Comparison of ENCODE assay signal across 10 cellular contexts in genomic region chr1:198902616-198903140, GRCh38.
DNase-seq lines count a peak whose midpoint lies in the region; ATAC-seq and TF ChIP-seq lines count a peak whose summit lies in the region.
"Had no signal": no experiment of that assay in that cellular context is flagged by ENCODE, and none has a peak within 500 bp of the region (broad histone marks: within the 10 kb centered on the region; RNA-seq: fewer than 3 reads in every experiment).

No MANE protein-coding gene starts in this region.

- intact Hi-C loops in prostate gland (cut with DNase I): no loop called here

- no peak for TF ChIP-seq CTCF in foreskin keratinocyte (conservative IDR thresholded peaks at IDR 0.05)
- TF ChIP-seq CTCF in prostate gland (IDR thresholded peaks at IDR 0.05): no peak

- peaks cover 16% of the 10 kb centered on the region for H3K4me1 ChIP-seq in HUES48 (ENCODE audit: control insufficient read depth, insufficient read depth, low read length)
- H3K4me1 ChIP-seq in foreskin keratinocyte: peaks cover 47% of the 10 kb centered on the region
- no peaks in the 10 kb centered on the region for H3K4me1 ChIP-seq in prostate gland (replicated peaks)
- H3K4me1 ChIP-seq: right atrium auricular region had no signal

- H3K4me3 ChIP-seq in HUES48 (ENCODE audit: low read depth, low read length) (no peak overlapping the region), prostate gland (no peak overlapping the region)
- H3K4me3 ChIP-seq: right atrium auricular region had no signal

- peak overlapping the region; percentile 20; the same call in 1 of the 2 replicates for H3K9ac ChIP-seq in HUES48 (ENCODE audit: low read depth, low read length)

- H3K27me3 ChIP-seq in HUES48 (ENCODE audit: control insufficient read depth, insufficient read depth, low read length) (no peaks in the 10 kb centered on the region), foreskin keratinocyte (no peaks in the 10 kb centered on the region), prostate gland (replicated peaks; ENCODE audit: insufficient read depth) (no peaks in the 10 kb centered on the region)
- H3K27me3 ChIP-seq: right atrium auricular region had no signal

- peak; percentile 65 for ATAC-seq in foreskin keratinocyte
- ATAC-seq in HG02852 (IDR thresholded peaks at IDR 0.05; ENCODE audit: unreplicated experiment): no peak
- no peak for ATAC-seq in GM21786 (IDR thresholded peaks at IDR 0.05; ENCODE audit: unreplicated experiment)

- H3K36me3 ChIP-seq in HUES48 (ENCODE audit: control insufficient read depth, insufficient read depth, low read length) (no peaks in the 10 kb centered on the region), prostate gland (no peaks in the 10 kb centered on the region)
- H3K36me3 ChIP-seq: right atrium auricular region had no signal

- DNase-seq in NCI-H69 (lab: John Stamatoyannopoulos, UW): peak; percentile 66
- DNase-seq in foreskin keratinocyte: peak in 1 of 2 donors; percentile 51
- peak; percentile 4 for DNase-seq in prostate gland (ENCODE audit: low spot score)
- DNase-seq in COR-L47 (lab: John Stamatoyannopoulos, UW): no peak
- DNase-seq: effector CD8-positive, alpha-beta T cell; NCI-H226 had no signal

- no peak for TF ChIP-seq POLR2A in prostate gland (IDR thresholded peaks at IDR 0.05)

- H3K27ac ChIP-seq in HUES48 (ENCODE audit: low read depth, low read length): no peak overlapping the region
- peak overlapping the region; percentile 68 for H3K27ac ChIP-seq in foreskin keratinocyte
- H3K27ac ChIP-seq in prostate gland: no peak overlapping the region
- H3K27ac ChIP-seq: right atrium auricular region had no signal

- H3K9me3 ChIP-seq in HUES48 (ENCODE audit: control insufficient read depth, insufficient read depth, low read length): no peaks in the 10 kb centered on the region
- no peaks in the 10 kb centered on the region for H3K9me3 ChIP-seq in prostate gland
- H3K9me3 ChIP-seq: right atrium auricular region had no signal

- 43% methylated on average over 5 of the region's 5 CpGs for WGBS in prostate gland
